18 cellular contexts compared by ENCODE assay signal in genomic region chr4:6172927-6173200, GRCh38. TPM values are rescaled to one million over a fixed set of nuclear protein-coding genes. Genes with fewer than 3 reads are reported as not detected.
"Had no signal": no experiment of that assay in that cellular context is flagged by ENCODE, and none has a peak within 500 bp of the region (broad histone marks: within the 10 kb centered on the region; RNA-seq: fewer than 3 reads in every experiment).

No MANE protein-coding gene starts in this region.

- H3K27ac Mint-ChIP-seq: activated naive CD4-positive, alpha-beta T cell treated with anti-CD3 and anti-CD28 coated beads for 36 hours; activated T-helper 2 cell treated with anti-CD3 and anti-CD28 coated beads, Interferon-gamma antibody, Interleukin-2, Interleukin-4, amounts not matched to agents 10 μg/mL and 5 μg/mL and 100 μg/mL, durations not matched to agents 14 hours and 24 hours and 36 hours had no signal

- H3K27ac ChIP-seq: dorsolateral prefrontal cortex, pancreas, sigmoid colon, stomach, testis, upper lobe of left lung had no signal

- H3K27me3 ChIP-seq: dorsolateral prefrontal cortex, pancreas, sigmoid colon, spleen, stomach, testis, upper lobe of left lung had no signal

- ATAC-seq: esophagus mucosa, pancreas had no signal

- H3K36me3 ChIP-seq: pancreas, sigmoid colon, spleen, stomach, upper lobe of left lung had no signal

- H3K4me3 ChIP-seq: dorsolateral prefrontal cortex, pancreas, sigmoid colon, spleen, stomach, testis, upper lobe of left lung had no signal

- H3K4me1 ChIP-seq: pancreas, sigmoid colon, stomach, testis, upper lobe of left lung had no signal

- H3K9me3 ChIP-seq: pancreas, sigmoid colon, SK-N-SH, testis, upper lobe of left lung had no signal

- DNase-seq: activated CD4-positive, CD25-positive, alpha-beta regulatory T cell; activated CD8-positive, alpha-beta memory T cell treated with anti-CD3 and anti-CD28 coated beads, Interleukin-2, amount 50 U/mL, for 48 hours; activated naive CD4-positive, alpha-beta T cell treated with anti-CD3 and anti-CD28 coated beads for 36 hours; dorsolateral prefrontal cortex; sigmoid colon; SK-N-SH; spleen; stomach; testis; upper lobe of left lung had no signal

- H3K4me3 Mint-ChIP-seq: activated naive CD4-positive, alpha-beta T cell treated with anti-CD3 and anti-CD28 coated beads for 36 hours had no signal

- FAIRE-seq: astrocyte, bronchial epithelial cell, endometrium, islet of Langerhans, pancreas had no signal

- H3K4me2 ChIP-seq: SK-N-SH had no signal

- H3K9ac ChIP-seq: SK-N-SH had no signal

RNA-seq across cellular contexts. Expression of gene JAKMIP1, which starts 27.5 kb away (rescaled TPM):
- total RNA-seq: bronchial epithelial cell, esophagus mucosa, lung microvascular endothelial cell had no signal
